8 cellular contexts compared by ENCODE assay signal in genomic region chr16:68538880-68539701, GRCh38. TPM values are rescaled to one million over a fixed set of nuclear protein-coding genes. Genes with fewer than 3 reads are reported as not detected.
DNase-seq lines count a peak whose midpoint lies in the region; ATAC-seq and TF ChIP-seq lines count a peak whose summit lies in the region.

Gene ZFP90, plus strand, starts transcription at chr16:68539291. Its CDS starts 502 bp downstream, at chr16:68539793.

- peak within 1 kb of the TSS; percentile 64 for H3K4me3 ChIP-seq in GM12864 (ENCODE audit: low read depth, low read length)
- H3K4me3 ChIP-seq in adrenal gland = peak within 1 kb of the TSS; percentile 56 to 97 (median 84)
- peak within 1 kb of the TSS; percentile 84 for H3K4me3 ChIP-seq in upper lobe of right lung

- peaks cover 23 to 31% (median 29%) of the 10 kb centered on the region in 3 donors for H3K4me1 Mint-ChIP-seq in T-cell
- H3K4me1 Mint-ChIP-seq in progenitor cell of endocrine pancreas (ENCODE audit: low read depth) = peaks cover 8% of the 10 kb centered on the region

- POLR2A ChIA-PET in T-cell (lab: Charles Lee) = interaction anchor here (0.6 to 1.0 kb wide), 2 partner anchors 9 to 265 kb away, joined by 4 to 5 read pairs; no protein-coding TSS in a partner anchor

- H3K27me3 Mint-ChIP-seq in T-cell = no peaks in the 10 kb centered on the region
- H3K27me3 Mint-ChIP-seq in progenitor cell of endocrine pancreas = no peaks in the 10 kb centered on the region

- ATAC-seq in HG02678 (IDR thresholded peaks at IDR 0.05; ENCODE audit: unreplicated experiment) (peak; percentile 97), T-cell (replicated peaks in 1 of 4) (peak; percentile 90 to 95 (median 94)), left cardiac atrium (peak; percentile 100), upper lobe of right lung (peak; percentile 99)

- H3K4me3 Mint-ChIP-seq in T-cell = peak within 1 kb of the TSS; percentile 92 to 96 (median 95)
- peak within 1 kb of the TSS; percentile 96 for H3K4me3 Mint-ChIP-seq in progenitor cell of endocrine pancreas (ENCODE audit: low read depth)

- peak within 1 kb of the TSS in 4 of 5 donors; percentile 41 to 73 (median 68) for H3K27ac ChIP-seq in adrenal gland
- H3K27ac ChIP-seq in upper lobe of right lung = peak within 1 kb of the TSS; percentile 85

- peaks cover 27% of the 10 kb centered on the region for H3K36me3 Mint-ChIP-seq in T-cell
- H3K36me3 Mint-ChIP-seq in progenitor cell of endocrine pancreas (ENCODE audit: insufficient read depth) = peaks cover 31% of the 10 kb centered on the region

- H3K27me3 ChIP-seq in adrenal gland (no peaks in the 10 kb centered on the region), upper lobe of right lung (no peaks in the 10 kb centered on the region)

- peaks cover 0 to 3% of the 10 kb centered on the region in 2 donors for H3K36me3 ChIP-seq in adrenal gland (replicated peaks in 1 of 2)
- H3K36me3 ChIP-seq in upper lobe of right lung = peaks cover 5% of the 10 kb centered on the region

- H3K4me1 ChIP-seq in adrenal gland (replicated peaks in 1 of 2) = peaks cover 5 to 6% of the 10 kb centered on the region in 2 donors
- H3K4me1 ChIP-seq in upper lobe of right lung = no peaks in the 10 kb centered on the region

- H3K27ac Mint-ChIP-seq in T-cell (peak within 1 kb of the TSS; percentile 98 to 100), progenitor cell of endocrine pancreas (peak within 1 kb of the TSS; percentile 96)

- CTCF ChIA-PET in T-cell (lab: Charles Lee) = interaction anchor here (1.0 to 1.6 kb wide), 4 partner anchors 9 to 18 kb away, joined by 3 to 6 read pairs (median 4); no protein-coding TSS in a partner anchor

- TF ChIP-seq CTCF in GM12864 (IDR thresholded peaks at IDR 0.05; ENCODE audit: low read depth, low read length, missing control alignments) (no peak), adrenal gland (IDR thresholded peaks at IDR 0.05) (no peak), progenitor cell of endocrine pancreas (IDR thresholded peaks at IDR 0.05; ENCODE audit: unreplicated experiment) (no peak), upper lobe of right lung (IDR thresholded peaks at IDR 0.05) (no peak)

- H3K9me3 ChIP-seq in adrenal gland (replicated peaks in 1 of 3) (no peaks in the 10 kb centered on the region), upper lobe of right lung (no peaks in the 10 kb centered on the region)

- WGBS in adrenal gland, 4 donors = 0 to 2% (median 1%) methylated on average over 4 to 71 of the region's 71 CpGs

- DNase-seq in GM12864 (ENCODE audit: low read depth) = peak; percentile 58
- peak; percentile 54 for DNase-seq in NCI-H128 (lab: John Stamatoyannopoulos, UW; ENCODE audit: unreplicated experiment)
- DNase-seq in T-cell = peak; percentile 62 to 86 (median 78)
- DNase-seq in adrenal gland = peak; percentile 81 to 91 (median 87)
- peak; percentile 94 for DNase-seq in left cardiac atrium
- DNase-seq in progenitor cell of endocrine pancreas (ENCODE audit: low spot score, unreplicated experiment) = peak; percentile 84
- peak; percentile 96 for DNase-seq in upper lobe of right lung

- intact Hi-C loops in adrenal gland (cut with DNase I) (no loop called here), left cardiac atrium (cut with DNase I) (no loop called here), upper lobe of right lung (cut with DNase I) (no loop called here)

- peak; percentile 47 to 50 for TF ChIP-seq POLR2A in adrenal gland (IDR thresholded peaks at IDR 0.05)

- no peaks in the 10 kb centered on the region for H3K9me3 Mint-ChIP-seq in T-cell
- H3K9me3 Mint-ChIP-seq in progenitor cell of endocrine pancreas (ENCODE audit: low read depth) = peaks cover 5% of the 10 kb centered on the region

RNA-seq across cellular contexts. Expression of gene ZFP90, which starts in this region (rescaled TPM):
- 10 to 100 TPM; 25.9 to 53.6 (median 46.7) TPM for total RNA-seq in T-cell
- total RNA-seq in adrenal gland = 10 to 100 TPM; 11.4 to 28.6 (median 21.4) TPM
- polyA plus RNA-seq in adrenal gland = 10 to 100 TPM in 2 of 3 donors, 1 to 10 TPM in 1; 7.1 to 14.7 (median 12.4) TPM
- total RNA-seq in left cardiac atrium = 10 to 100 TPM; 10.5 to 13.2 TPM
- total RNA-seq in progenitor cell of endocrine pancreas = 58.6 and 60.3 TPM in 2 replicates
- total RNA-seq in upper lobe of right lung = 17.7 TPM

Comparison
In these comparisons a context has a peak if more than half of its experiments do, and no peak if none do; other contexts are left out.
1. Peak in every context shown above with its lines: DNase-seq, ATAC-seq, H3K4me3 ChIP-seq and H3K27ac ChIP-seq.